ENCODE assay signal across 19 cellular contexts in genomic region chr15:101181349-101181748, GRCh38.
DNase-seq lines count a peak whose midpoint lies in the region; TF ChIP-seq lines count a peak whose summit lies in the region.
"Had no signal": no experiment of that assay in that cellular context is flagged by ENCODE, and none has a peak within 500 bp of the region (broad histone marks: within the 10 kb centered on the region; RNA-seq: fewer than 3 reads in every experiment).

No MANE protein-coding gene starts in this region.

- H3K4me1 Mint-ChIP-seq in T-helper 1 cell treated with Interleukin-12 subunit alpha and Interleukin-12 subunit beta and Interleukin-4 antibody, amounts not matched to agents 30 μg/mL and 1 μg/mL, for 36 hours (ENCODE audit: low read depth): peaks cover 49% of the 10 kb centered on the region
- peaks cover 81% of the 10 kb centered on the region for H3K4me1 Mint-ChIP-seq in activated T-helper 1 cell treated with anti-CD3 and anti-CD28 coated beads, Interleukin-12 subunit alpha, Interleukin-12 subunit beta, Interleukin-2, Interleukin-4 antibody, amounts not matched to agents 30 ng/mL and 10 ng/mL and 1 ng/mL, durations not matched to agents 14 hours and 24 hours and 36 hours (ENCODE audit: low read depth)

- no peak overlapping the region for H3K4me3 ChIP-seq in BE2C (ENCODE audit: low read depth, low read length)
- no peak overlapping the region for H3K4me3 ChIP-seq in hepatocyte
- H3K4me3 ChIP-seq in ascending aorta: no peak overlapping the region
- H3K4me3 ChIP-seq: HAP-1, lung, MG63 had no signal

- no peaks in the 10 kb centered on the region for H3K9me2 ChIP-seq in hepatocyte (replicated peaks; ENCODE audit: insufficient read depth)

- no peaks in the 10 kb centered on the region for H3K9me3 Mint-ChIP-seq in T-helper 1 cell treated with Interleukin-12 subunit alpha and Interleukin-12 subunit beta and Interleukin-4 antibody, amounts not matched to agents 30 μg/mL and 1 μg/mL, for 36 hours
- no peaks in the 10 kb centered on the region for H3K9me3 Mint-ChIP-seq in activated T-helper 1 cell treated with anti-CD3 and anti-CD28 coated beads, Interleukin-12 subunit alpha, Interleukin-12 subunit beta, Interleukin-2, Interleukin-4 antibody, amounts not matched to agents 30 ng/mL and 10 ng/mL and 1 ng/mL, durations not matched to agents 14 hours and 24 hours and 36 hours

- no peaks in the 10 kb centered on the region for H4K20me1 ChIP-seq in hepatocyte (ENCODE audit: insufficient read depth, poor library complexity, severe bottlenecking)

- H3K79me2 ChIP-seq in hepatocyte: peaks cover 79% of the 10 kb centered on the region

- no peaks in the 10 kb centered on the region for H3K27me3 ChIP-seq in BE2C
- no peaks in the 10 kb centered on the region for H3K27me3 ChIP-seq in hepatocyte
- H3K27me3 ChIP-seq in ascending aorta: no peaks in the 10 kb centered on the region
- H3K27me3 ChIP-seq: MG63 had no signal

- no peak overlapping the region for H2AFZ ChIP-seq in hepatocyte
- H2AFZ ChIP-seq: parathyroid adenoma had no signal

- no peak overlapping the region for H3K4me2 ChIP-seq in hepatocyte

- peaks cover 44% of the 10 kb centered on the region for H3K36me3 Mint-ChIP-seq in T-helper 1 cell treated with Interleukin-12 subunit alpha and Interleukin-12 subunit beta and Interleukin-4 antibody, amounts not matched to agents 30 μg/mL and 1 μg/mL, for 36 hours (ENCODE audit: low read depth)
- peaks cover 68% of the 10 kb centered on the region for H3K36me3 Mint-ChIP-seq in activated T-helper 1 cell treated with anti-CD3 and anti-CD28 coated beads, Interleukin-12 subunit alpha, Interleukin-12 subunit beta, Interleukin-2, Interleukin-4 antibody, amounts not matched to agents 30 ng/mL and 10 ng/mL and 1 ng/mL, durations not matched to agents 14 hours and 24 hours and 36 hours (ENCODE audit: low read depth)

- peak; percentile 15; the same call in 1 of the 2 replicates for TF ChIP-seq CTCF in BE2C (IDR thresholded peaks at IDR 0.05; ENCODE audit: low read depth, low read length)
- TF ChIP-seq CTCF in hepatocyte (IDR thresholded peaks at IDR 0.05; ENCODE audit: poor library complexity): no peak
- TF ChIP-seq CTCF in ascending aorta (IDR thresholded peaks at IDR 0.05): no peak

- H3K4me3 Mint-ChIP-seq in T-helper 1 cell treated with Interleukin-12 subunit alpha and Interleukin-12 subunit beta and Interleukin-4 antibody, amounts not matched to agents 30 μg/mL and 1 μg/mL, for 36 hours: peak overlapping the region; percentile 1
- peak overlapping the region; percentile 23 for H3K4me3 Mint-ChIP-seq in activated T-helper 1 cell treated with anti-CD3 and anti-CD28 coated beads, Interleukin-12 subunit alpha, Interleukin-12 subunit beta, Interleukin-2, Interleukin-4 antibody, amounts not matched to agents 30 ng/mL and 10 ng/mL and 1 ng/mL, durations not matched to agents 14 hours and 24 hours and 36 hours
- H3K4me3 Mint-ChIP-seq: type B pancreatic cell had no signal

- peak overlapping the region; percentile 15 for H3K27ac ChIP-seq in hepatocyte
- H3K27ac ChIP-seq in ascending aorta: no peak overlapping the region
- H3K27ac ChIP-seq: 22Rv1, parathyroid adenoma had no signal

- H3K36me3 ChIP-seq in BE2C (peaks cover 48% of the 10 kb centered on the region), hepatocyte (replicated peaks; ENCODE audit: insufficient read depth, low read depth) (no peaks in the 10 kb centered on the region), ascending aorta (peaks cover 14 to 15% of the 10 kb centered on the region in 2 donors)

- intact Hi-C loops in activated T-helper 1 cell treated with anti-CD3 and anti-CD28 coated beads, Interleukin-12 subunit alpha, Interleukin-12 subunit beta, Interleukin-2, Interleukin-4 antibody, amounts not matched to agents 30 ng/mL and 10 ng/mL and 1 ng/mL, durations not matched to agents 14 hours and 24 hours and 36 hours (cut with micrococcal nuclease): no loop called here
- intact Hi-C loops in ascending aorta (cut with DNase I): no loop called here

- H3K4me1 ChIP-seq in BE2C (peaks cover 9% of the 10 kb centered on the region; the same call in 1 of the 2 replicates), hepatocyte (ENCODE audit: insufficient read depth) (peaks cover 14% of the 10 kb centered on the region), ascending aorta (peaks cover 13 to 45% of the 10 kb centered on the region in 2 donors)
- H3K4me1 ChIP-seq: HAP-1, parathyroid adenoma had no signal

- H3K9me3 ChIP-seq in BE2C: no peaks in the 10 kb centered on the region
- no peaks in the 10 kb centered on the region for H3K9me3 ChIP-seq in hepatocyte (ENCODE audit: low read depth)
- H3K9me3 ChIP-seq in ascending aorta: no peaks in the 10 kb centered on the region
- H3K9me3 ChIP-seq: HAP-1 had no signal

- peak overlapping the region; percentile 68 for H3K27ac Mint-ChIP-seq in T-helper 1 cell treated with Interleukin-12 subunit alpha and Interleukin-12 subunit beta and Interleukin-4 antibody, amounts not matched to agents 30 μg/mL and 1 μg/mL, for 36 hours
- peak overlapping the region; percentile 49 for H3K27ac Mint-ChIP-seq in activated T-helper 1 cell treated with anti-CD3 and anti-CD28 coated beads, Interleukin-12 subunit alpha, Interleukin-12 subunit beta, Interleukin-2, Interleukin-4 antibody, amounts not matched to agents 30 ng/mL and 10 ng/mL and 1 ng/mL, durations not matched to agents 14 hours and 24 hours and 36 hours

- no peak for DNase-seq in T-helper 1 cell
- DNase-seq in BE2C: no peak
- no peak for DNase-seq in activated T-helper 1 cell treated with anti-CD3 and anti-CD28 coated beads, Interleukin-12 subunit alpha, Interleukin-12 subunit beta, Interleukin-2, Interleukin-4 antibody, amounts not matched to agents 30 ng/mL and 10 ng/mL and 1 ng/mL, durations not matched to agents 14 hours and 24 hours and 36 hours (ENCODE audit: low spot score)
- no peak for DNase-seq in hepatocyte (ENCODE audit: low spot score)
- DNase-seq in ascending aorta (ENCODE audit: low spot score in 2 of 2): no peak
- DNase-seq in amniotic stem cell (lab: John Stamatoyannopoulos, UW): no peak
- DNase-seq in GM19238 (ENCODE audit: insufficient read length, low spot score): no peak
- DNase-seq: activated naive CD4-positive, alpha-beta T cell treated with anti-CD3 and anti-CD28 coated beads, Interleukin-2, amount 50 U/mL, for 16 hours; AML-193; cortex of kidney; MG63; NCI-H146; NCI-H748 treated with DMSO at 0.1 percent for 48 hours had no signal

- WGBS in hepatocyte (ENCODE audit: low lambda C conversion rate, missing lambda C conversion rate): 91% methylated on average over 4 of the region's 4 CpGs

- H3K27me3 Mint-ChIP-seq in T-helper 1 cell treated with Interleukin-12 subunit alpha and Interleukin-12 subunit beta and Interleukin-4 antibody, amounts not matched to agents 30 μg/mL and 1 μg/mL, for 36 hours (ENCODE audit: low read depth): no peaks in the 10 kb centered on the region
- H3K27me3 Mint-ChIP-seq in activated T-helper 1 cell treated with anti-CD3 and anti-CD28 coated beads, Interleukin-12 subunit alpha, Interleukin-12 subunit beta, Interleukin-2, Interleukin-4 antibody, amounts not matched to agents 30 ng/mL and 10 ng/mL and 1 ng/mL, durations not matched to agents 14 hours and 24 hours and 36 hours (ENCODE audit: insufficient read depth): no peaks in the 10 kb centered on the region
- H3K27me3 Mint-ChIP-seq: type B pancreatic cell had no signal
